In genomic region chr12:114916531-114916930, GRCh38 we compare ENCODE assay signal across 17 cellular contexts.
A peak's percentile ranks its signal among the peaks of the same experiment; 100 is the strongest.
DNase-seq lines count a peak whose midpoint lies in the region; ATAC-seq and TF ChIP-seq lines count a peak whose summit lies in the region.
"Had no signal": no experiment of that assay in that cellular context is flagged by ENCODE, and none has a peak within 500 bp of the region (broad histone marks: within the 10 kb centered on the region; RNA-seq: fewer than 3 reads in every experiment).

No MANE protein-coding gene starts in this region.

- DNase-seq in GM12865 (ENCODE audit: low read depth) = peak; percentile 7
- DNase-seq in RPMI7951 (ENCODE audit: low read depth) = peak; percentile 97
- DNase-seq in foreskin fibroblast = peak; percentile 93 to 95
- no peak for DNase-seq in GM10266 (ENCODE audit: extremely low spot score)
- DNase-seq in activated CD4-positive, alpha-beta T cell treated with anti-CD3 and anti-CD28 coated beads, Interleukin-2, amount 10 ng/mL, durations not matched to agents 24 days and 14 days = no peak
- DNase-seq in retina = no peak
- DNase-seq: activated CD4-positive, alpha-beta memory T cell treated with anti-CD3 and anti-CD28 coated beads, Interleukin-2, amount 10 ng/mL, durations not matched to agents 7 days and 5 days; activated naive CD8-positive, alpha-beta T cell treated with anti-CD3 and anti-CD28 coated beads, Interleukin-2, amount 10 ng/mL, durations not matched to agents 7 days and 5 days; activated T-cell treated with anti-CD3 and anti-CD28 coated beads, Interleukin-2, amount 50 U/mL, for 72 hours; CD8-positive, alpha-beta T cell; effector memory CD8-positive, alpha-beta T cell; mucosa of descending colon; NCI-H1694; NCI-H510A had no signal

- intact Hi-C loops in activated CD4-positive, alpha-beta T cell treated with anti-CD3 and anti-CD28 coated beads, Interleukin-2, amount 10 ng/mL, durations not matched to agents 24 days and 14 days (cut with micrococcal nuclease) = no loop called here

- no peak overlapping the region for H3K27ac Mint-ChIP-seq in activated CD4-positive, alpha-beta T cell treated with anti-CD3 and anti-CD28 coated beads, Interleukin-2, amount 10 ng/mL, durations not matched to agents 24 days and 14 days
- H3K27ac Mint-ChIP-seq: activated CD4-positive, alpha-beta memory T cell treated with anti-CD3 and anti-CD28 coated beads, Interleukin-2, amount 10 ng/mL, durations not matched to agents 7 days and 5 days; activated naive CD8-positive, alpha-beta T cell treated with anti-CD3 and anti-CD28 coated beads, Interleukin-2, amount 10 ng/mL, durations not matched to agents 7 days and 5 days; activated T-cell treated with anti-CD3 and anti-CD28 coated beads, Interleukin-2, amount 50 U/mL, for 72 hours; CD8-positive, alpha-beta T cell; effector memory CD8-positive, alpha-beta T cell had no signal

- ATAC-seq in HG02852 (IDR thresholded peaks at IDR 0.05; ENCODE audit: unreplicated experiment) = no peak
- ATAC-seq: activated T-cell treated with anti-CD3 and anti-CD28 coated beads, Interleukin-2, amount 50 U/mL, for 72 hours; CD8-positive, alpha-beta T cell; effector memory CD8-positive, alpha-beta T cell; mucosa of descending colon; sciatic nerve had no signal

- peaks cover 6% of the 10 kb centered on the region for H3K9me3 Mint-ChIP-seq in activated CD4-positive, alpha-beta T cell treated with anti-CD3 and anti-CD28 coated beads, Interleukin-2, amount 10 ng/mL, durations not matched to agents 24 days and 14 days

- H3K4me1 Mint-ChIP-seq in activated CD4-positive, alpha-beta T cell treated with anti-CD3 and anti-CD28 coated beads, Interleukin-2, amount 10 ng/mL, durations not matched to agents 24 days and 14 days = no peaks in the 10 kb centered on the region
- H3K4me1 Mint-ChIP-seq: activated CD4-positive, alpha-beta memory T cell treated with anti-CD3 and anti-CD28 coated beads, Interleukin-2, amount 10 ng/mL, durations not matched to agents 7 days and 5 days; activated naive CD8-positive, alpha-beta T cell treated with anti-CD3 and anti-CD28 coated beads, Interleukin-2, amount 10 ng/mL, durations not matched to agents 7 days and 5 days had no signal

- TF ChIP-seq CTCF in GM12865 (IDR thresholded peaks at IDR 0.05; ENCODE audit: insufficient read depth, low read depth, low read length, missing control alignments) (no peak), foreskin fibroblast (IDR thresholded peaks at IDR 0.05; ENCODE audit: low read depth, low read length) (no peak), GM10266 (IDR thresholded peaks at IDR 0.05; ENCODE audit: control insufficient read depth, insufficient read depth, low read depth, missing control alignments) (no peak)

- H3K4me3 Mint-ChIP-seq in activated CD4-positive, alpha-beta T cell treated with anti-CD3 and anti-CD28 coated beads, Interleukin-2, amount 10 ng/mL, durations not matched to agents 24 days and 14 days = no peak overlapping the region
- H3K4me3 Mint-ChIP-seq: activated CD4-positive, alpha-beta memory T cell treated with anti-CD3 and anti-CD28 coated beads, Interleukin-2, amount 10 ng/mL, durations not matched to agents 7 days and 5 days; activated naive CD8-positive, alpha-beta T cell treated with anti-CD3 and anti-CD28 coated beads, Interleukin-2, amount 10 ng/mL, durations not matched to agents 7 days and 5 days; activated T-cell treated with anti-CD3 and anti-CD28 coated beads, Interleukin-2, amount 50 U/mL, for 72 hours; CD8-positive, alpha-beta T cell; effector memory CD8-positive, alpha-beta T cell had no signal

- H3K36me3 Mint-ChIP-seq in activated CD4-positive, alpha-beta T cell treated with anti-CD3 and anti-CD28 coated beads, Interleukin-2, amount 10 ng/mL, durations not matched to agents 24 days and 14 days (ENCODE audit: low read depth) = no peaks in the 10 kb centered on the region
- H3K36me3 Mint-ChIP-seq: activated naive CD8-positive, alpha-beta T cell treated with anti-CD3 and anti-CD28 coated beads, Interleukin-2, amount 10 ng/mL, durations not matched to agents 7 days and 5 days; CD8-positive, alpha-beta T cell had no signal

- H3K4me3 ChIP-seq in GM12865 (ENCODE audit: low read depth, low read length) (no peak overlapping the region), foreskin fibroblast (ENCODE audit: low read depth in 1 of 2, low read length in 2 of 2) (peak overlapping the region; percentile 2 to 63)
- H3K4me3 ChIP-seq: mucosa of descending colon, SK-N-MC had no signal

- no peaks in the 10 kb centered on the region for H3K27me3 Mint-ChIP-seq in activated CD4-positive, alpha-beta T cell treated with anti-CD3 and anti-CD28 coated beads, Interleukin-2, amount 10 ng/mL, durations not matched to agents 24 days and 14 days
- H3K27me3 Mint-ChIP-seq: activated CD4-positive, alpha-beta memory T cell treated with anti-CD3 and anti-CD28 coated beads, Interleukin-2, amount 10 ng/mL, durations not matched to agents 7 days and 5 days; activated naive CD8-positive, alpha-beta T cell treated with anti-CD3 and anti-CD28 coated beads, Interleukin-2, amount 10 ng/mL, durations not matched to agents 7 days and 5 days; effector memory CD8-positive, alpha-beta T cell had no signal

Comparison
In these comparisons a context has a peak if more than half of its experiments do, and no peak if none do; other contexts are left out.
1. DNase-seq: peak in GM12865 (single experiment), RPMI7951 (single experiment) and foreskin fibroblast (2 of 2); none in GM10266 (single experiment), activated CD4-positive, alpha-beta T cell treated with anti-CD3 and anti-CD28 coated beads, Interleukin-2, amount 10 ng/mL, durations not matched to agents 24 days and 14 days (single experiment) and retina (single experiment).